11 cellular contexts compared by ENCODE assay signal in the genomic region with DNA sequence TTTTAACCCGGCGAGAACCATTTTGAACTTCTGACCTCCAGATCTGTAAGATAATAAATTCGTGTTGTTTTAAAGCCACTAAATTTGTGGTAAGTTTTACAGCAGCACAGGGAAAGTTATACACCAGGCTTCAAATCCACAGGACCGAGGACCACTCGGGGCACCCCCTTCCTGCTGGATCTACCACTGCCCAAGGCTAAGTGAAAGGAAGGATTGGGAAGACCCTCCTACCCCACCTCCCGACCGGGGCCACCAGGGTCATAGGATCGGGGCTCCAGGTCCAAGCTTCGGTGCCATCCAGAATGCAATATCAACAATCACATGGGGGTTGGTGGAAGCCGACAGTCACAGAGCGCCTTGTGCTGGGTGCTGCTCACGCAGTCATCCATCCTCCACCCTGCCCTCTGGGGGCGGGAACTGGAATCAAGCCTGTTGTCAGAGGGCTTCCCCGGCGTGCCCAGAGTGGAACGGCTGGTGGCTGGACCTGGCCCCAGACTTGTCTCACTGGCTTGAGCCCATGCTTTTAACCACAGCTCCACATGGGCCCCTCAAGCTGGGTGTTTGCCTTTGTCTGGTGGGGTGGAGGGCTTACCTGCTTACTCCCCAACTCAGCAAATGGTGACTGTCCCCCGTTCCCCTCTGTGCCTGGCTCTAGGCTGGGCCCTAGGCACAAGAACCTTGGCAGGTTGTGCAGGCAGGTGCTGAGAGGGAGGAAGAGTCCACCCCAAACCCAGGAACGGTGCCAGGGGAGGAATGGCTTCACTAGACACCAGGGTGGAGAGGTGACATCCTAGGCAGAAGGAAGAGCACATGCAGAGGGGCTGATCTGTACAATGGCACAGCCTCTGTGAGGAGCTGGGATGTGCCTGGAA.
DNase-seq lines count a peak whose midpoint lies in the region; TF ChIP-seq lines count a peak whose summit lies in the region.
"Had no signal": no experiment of that assay in that cellular context is flagged by ENCODE, and none has a peak within 500 bp of the region (broad histone marks: within the 10 kb centered on the region; RNA-seq: fewer than 3 reads in every experiment).

No MANE protein-coding gene starts in this region.

- no peaks in the 10 kb centered on the region for H3K79me2 ChIP-seq in smooth muscle cell (ENCODE audit: low read depth)

- H3K27ac ChIP-seq in smooth muscle cell (ENCODE audit: low read depth), result no peak overlapping the region
- H3K27ac ChIP-seq: lower lobe of right lung, sigmoid colon had no signal

- 69% methylated on average over 18 of the region's 18 CpGs for WGBS in smooth muscle cell (ENCODE audit: low lambda C conversion rate)

- H3F3A ChIP-seq in smooth muscle cell (ENCODE audit: low read depth), result no peaks in the 10 kb centered on the region

- DNase-seq in NCI-H146 (lab: John Stamatoyannopoulos, UW) (peak; percentile 16), NCI-H146 treated with DMSO at 0.1 percent for 48 hours (lab: John Stamatoyannopoulos, UW; ENCODE audit: unreplicated experiment) (no peak), NCI-H2029 treated with DMSO at 0.1 percent for 48 hours (lab: John Stamatoyannopoulos, UW) (peak; percentile 36), epithelial cell of esophagus (ENCODE audit: low read depth) (peak; percentile 12), smooth muscle cell (lab: John Stamatoyannopoulos, UW; ENCODE audit: unreplicated experiment) (no peak), DMS79 treated with DMSO at 0.1 percent for 48 hours (lab: John Stamatoyannopoulos, UW) (no peak), NCI-H1105 (lab: John Stamatoyannopoulos, UW) (no peak)
- no peak for DNase-seq in activated CD4-positive, alpha-beta T cell treated with anti-CD3 and anti-CD28 coated beads, Interleukin-2, amount 10 ng/mL, durations not matched to agents 7 days and 5 days
- DNase-seq: activated CD8-positive, alpha-beta T cell treated with anti-CD3 and anti-CD28 coated beads for 36 hours; lower lobe of right lung; sigmoid colon had no signal

- no peaks in the 10 kb centered on the region for H3K9me3 Mint-ChIP-seq in activated CD4-positive, alpha-beta T cell treated with anti-CD3 and anti-CD28 coated beads, Interleukin-2, amount 10 ng/mL, durations not matched to agents 7 days and 5 days
- H3K9me3 Mint-ChIP-seq: activated CD8-positive, alpha-beta T cell treated with anti-CD3 and anti-CD28 coated beads for 36 hours had no signal

- TF ChIP-seq CTCF in epithelial cell of esophagus (IDR thresholded peaks at IDR 0.05; ENCODE audit: insufficient read depth, low read depth, low read length, missing control alignments) (peak; percentile 32), smooth muscle cell (IDR thresholded peaks at IDR 0.05; ENCODE audit: borderline replicate concordance, insufficient read depth, poor library complexity, severe bottlenecking) (peak; percentile 23)

- CTCF ChIA-PET in activated CD4-positive, alpha-beta T cell treated with anti-CD3 and anti-CD28 coated beads, Interleukin-2, amount 10 ng/mL, durations not matched to agents 7 days and 5 days (lab: Charles Lee), result no interaction called here

- no peak overlapping the region for H2AFZ ChIP-seq in smooth muscle cell (ENCODE audit: low read depth)

- no peaks in the 10 kb centered on the region for H3K36me3 ChIP-seq in smooth muscle cell (ENCODE audit: low read depth)
- H3K36me3 ChIP-seq: lower lobe of right lung, sigmoid colon had no signal

- H3K9ac ChIP-seq in smooth muscle cell (ENCODE audit: low read depth), result no peak overlapping the region

- POLR2A ChIA-PET in activated CD4-positive, alpha-beta T cell treated with anti-CD3 and anti-CD28 coated beads, Interleukin-2, amount 10 ng/mL, durations not matched to agents 7 days and 5 days (lab: Charles Lee), result no interaction called here

- H3K4me1 Mint-ChIP-seq in activated CD4-positive, alpha-beta T cell treated with anti-CD3 and anti-CD28 coated beads, Interleukin-2, amount 10 ng/mL, durations not matched to agents 7 days and 5 days, result no peaks in the 10 kb centered on the region

- no peak overlapping the region for H3K4me3 Mint-ChIP-seq in activated CD4-positive, alpha-beta T cell treated with anti-CD3 and anti-CD28 coated beads, Interleukin-2, amount 10 ng/mL, durations not matched to agents 7 days and 5 days
- H3K4me3 Mint-ChIP-seq: activated CD8-positive, alpha-beta T cell treated with anti-CD3 and anti-CD28 coated beads for 36 hours had no signal

- no peaks in the 10 kb centered on the region for H3K36me3 Mint-ChIP-seq in activated CD4-positive, alpha-beta T cell treated with anti-CD3 and anti-CD28 coated beads, Interleukin-2, amount 10 ng/mL, durations not matched to agents 7 days and 5 days (ENCODE audit: low read depth)

- H3K9me3 ChIP-seq in smooth muscle cell (replicated peaks; ENCODE audit: low read depth), result no peaks in the 10 kb centered on the region
- H3K9me3 ChIP-seq: lower lobe of right lung had no signal

- H3K27ac Mint-ChIP-seq in activated CD4-positive, alpha-beta T cell treated with anti-CD3 and anti-CD28 coated beads, Interleukin-2, amount 10 ng/mL, durations not matched to agents 7 days and 5 days, result no peak overlapping the region
- H3K27ac Mint-ChIP-seq: activated CD8-positive, alpha-beta T cell treated with anti-CD3 and anti-CD28 coated beads for 36 hours had no signal

- H4K20me1 ChIP-seq in smooth muscle cell (ENCODE audit: low read depth), result no peaks in the 10 kb centered on the region

- no peak overlapping the region for H3K4me2 ChIP-seq in smooth muscle cell

- H3K4me1 ChIP-seq in smooth muscle cell (ENCODE audit: low read depth), result no peaks in the 10 kb centered on the region
- H3K4me1 ChIP-seq: lower lobe of right lung, sigmoid colon had no signal

- no peaks in the 10 kb centered on the region for H3K27me3 ChIP-seq in smooth muscle cell (ENCODE audit: low read depth)

- H3K4me3 ChIP-seq in epithelial cell of esophagus (ENCODE audit: low read length), result no peak overlapping the region
- no peak overlapping the region for H3K4me3 ChIP-seq in smooth muscle cell
- H3K4me3 ChIP-seq: lower lobe of right lung, sigmoid colon had no signal

- peaks cover 23% of the 10 kb centered on the region for H3K27me3 Mint-ChIP-seq in activated CD4-positive, alpha-beta T cell treated with anti-CD3 and anti-CD28 coated beads, Interleukin-2, amount 10 ng/mL, durations not matched to agents 7 days and 5 days

Comparison
In these comparisons a context has a peak if more than half of its experiments do, and no peak if none do; other contexts are left out.
1. DNase-seq: peak in NCI-H146 (single experiment), NCI-H2029 treated with DMSO at 0.1 percent for 48 hours (single experiment) and epithelial cell of esophagus (single experiment); none in NCI-H146 treated with DMSO at 0.1 percent for 48 hours (single experiment), smooth muscle cell (single experiment), DMS79 treated with DMSO at 0.1 percent for 48 hours (single experiment), NCI-H1105 (single experiment) and activated CD4-positive, alpha-beta T cell treated with anti-CD3 and anti-CD28 coated beads, Interleukin-2, amount 10 ng/mL, durations not matched to agents 7 days and 5 days (single experiment).